Comparison of ENCODE assay signal across 9 cellular contexts in the genomic region with DNA sequence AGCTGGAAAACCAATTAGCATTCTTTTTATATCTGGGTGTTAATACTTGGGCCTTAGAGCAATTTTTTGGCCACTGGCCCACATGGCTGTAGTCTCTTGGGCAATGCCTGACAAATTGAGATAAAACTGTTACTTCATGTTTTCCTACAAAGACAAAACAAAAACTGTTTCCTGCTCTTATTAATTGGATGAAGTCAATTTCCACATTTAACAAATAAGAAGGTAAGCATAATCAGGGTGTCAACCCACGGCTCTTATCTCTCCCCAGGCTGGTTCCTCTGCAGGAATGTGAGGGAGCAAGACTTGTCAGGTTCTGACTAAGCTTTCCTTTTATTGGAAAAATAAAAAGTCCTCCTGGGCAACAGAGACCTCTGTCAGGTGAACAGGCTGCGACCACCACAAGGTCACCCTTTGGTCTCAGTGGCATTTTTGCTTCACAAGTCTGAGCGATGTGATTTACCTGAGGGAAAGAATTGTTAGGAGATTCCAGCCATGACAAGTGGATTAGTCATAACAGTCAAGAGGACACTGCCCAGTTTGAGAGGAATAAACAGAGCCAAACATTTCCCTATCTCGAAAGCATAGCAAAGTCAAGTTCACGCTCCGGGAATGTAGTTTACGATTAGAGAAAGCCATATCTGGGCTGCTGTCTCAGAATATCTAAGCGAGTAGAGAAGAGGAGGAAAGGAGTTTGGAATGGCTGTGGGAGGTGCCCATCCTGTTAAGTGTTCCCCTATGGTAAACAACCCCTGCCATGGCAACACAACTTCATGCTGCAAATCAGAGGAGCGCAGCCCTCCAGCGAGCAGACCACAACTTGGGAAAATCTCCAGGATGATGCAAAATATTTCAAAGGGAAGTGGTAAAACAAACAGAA.
DNase-seq lines count a peak whose midpoint lies in the region; ATAC-seq and TF ChIP-seq lines count a peak whose summit lies in the region.
"Had no signal": no experiment of that assay in that cellular context is flagged by ENCODE, and none has a peak within 500 bp of the region (broad histone marks: within the 10 kb centered on the region; RNA-seq: fewer than 3 reads in every experiment).

No MANE protein-coding gene starts in this region.

- H3K9me3 Mint-ChIP-seq in activated naive CD8-positive, alpha-beta T cell treated with anti-CD3 and anti-CD28 coated beads for 36 hours: no peaks in the 10 kb centered on the region
- H3K9me3 Mint-ChIP-seq: activated naive CD4-positive, alpha-beta T cell treated with anti-CD3 and anti-CD28 coated beads, Interleukin-2, amount 50 U/mL, for 24 hours had no signal

- no peak for ATAC-seq in GM18498 (IDR thresholded peaks at IDR 0.05; ENCODE audit: unreplicated experiment)

- no peak overlapping the region for H3K27ac Mint-ChIP-seq in activated naive CD8-positive, alpha-beta T cell treated with anti-CD3 and anti-CD28 coated beads for 36 hours
- H3K27ac Mint-ChIP-seq: activated naive CD4-positive, alpha-beta T cell treated with anti-CD3 and anti-CD28 coated beads, Interleukin-2, amount 50 U/mL, for 24 hours had no signal

- no peak overlapping the region for H3K9ac ChIP-seq in parathyroid adenoma

- TF ChIP-seq CTCF in fibroblast of pulmonary artery (IDR thresholded peaks at IDR 0.05; ENCODE audit: low read length, missing control alignments) (no peak), parathyroid adenoma (IDR thresholded peaks at IDR 0.05) (no peak)

- no peak overlapping the region for H2AFZ ChIP-seq in parathyroid adenoma

- no peak overlapping the region for H3K4me3 Mint-ChIP-seq in activated naive CD8-positive, alpha-beta T cell treated with anti-CD3 and anti-CD28 coated beads for 36 hours
- H3K4me3 Mint-ChIP-seq: activated naive CD4-positive, alpha-beta T cell treated with anti-CD3 and anti-CD28 coated beads, Interleukin-2, amount 50 U/mL, for 24 hours had no signal

- no peaks in the 10 kb centered on the region for H3K36me3 ChIP-seq in SJSA1
- no peaks in the 10 kb centered on the region for H3K36me3 ChIP-seq in parathyroid adenoma (ENCODE audit: control insufficient read depth, insufficient read depth, low read length)

- no peaks in the 10 kb centered on the region for H3K4me1 Mint-ChIP-seq in activated naive CD8-positive, alpha-beta T cell treated with anti-CD3 and anti-CD28 coated beads for 36 hours
- H3K4me1 Mint-ChIP-seq: activated naive CD4-positive, alpha-beta T cell treated with anti-CD3 and anti-CD28 coated beads, Interleukin-2, amount 50 U/mL, for 24 hours had no signal

- peaks cover 17% of the 10 kb centered on the region for H3K27me3 Mint-ChIP-seq in activated naive CD8-positive, alpha-beta T cell treated with anti-CD3 and anti-CD28 coated beads for 36 hours

- no peaks in the 10 kb centered on the region for H3K9me3 ChIP-seq in SJSA1 (replicated peaks)
- no peaks in the 10 kb centered on the region for H3K9me3 ChIP-seq in parathyroid adenoma (ENCODE audit: control insufficient read depth, low read length)

- H3K27me3 ChIP-seq in SJSA1 (replicated peaks) (no peaks in the 10 kb centered on the region), parathyroid adenoma (ENCODE audit: control insufficient read depth, insufficient read depth, low read length) (no peaks in the 10 kb centered on the region)

- DNase-seq in DMS79 treated with DMSO at 0.1 percent for 48 hours (lab: John Stamatoyannopoulos, UW) (peak; percentile 87), SJSA1 (ENCODE audit: low read depth in 1 of 2, low spot score in 2 of 2) (peak; percentile 96 to 98), fibroblast of pulmonary artery (ENCODE audit: low read depth) (peak; percentile 100), C1 segment of cervical spinal cord (lab: John Stamatoyannopoulos, UW) (no peak), NCI-H187 treated with DMSO at 0.1 percent for 48 hours (lab: John Stamatoyannopoulos, UW) (no peak)
- DNase-seq in activated naive CD8-positive, alpha-beta T cell treated with anti-CD3 and anti-CD28 coated beads for 36 hours: no peak

- H3K4me3 ChIP-seq in SJSA1: peak overlapping the region; percentile 8
- H3K4me3 ChIP-seq in fibroblast of pulmonary artery (replicated peaks; ENCODE audit: low read depth, low read length): peak overlapping the region; percentile 27
- no peak overlapping the region for H3K4me3 ChIP-seq in parathyroid adenoma (ENCODE audit: low read depth, low read length)

- H3K27ac ChIP-seq in SJSA1: peak overlapping the region; percentile 86
- H3K27ac ChIP-seq in parathyroid adenoma: peak overlapping the region; percentile 71

- H3K36me3 Mint-ChIP-seq in activated naive CD8-positive, alpha-beta T cell treated with anti-CD3 and anti-CD28 coated beads for 36 hours: no peaks in the 10 kb centered on the region
- H3K36me3 Mint-ChIP-seq: activated naive CD4-positive, alpha-beta T cell treated with anti-CD3 and anti-CD28 coated beads, Interleukin-2, amount 50 U/mL, for 24 hours had no signal

- H3K4me1 ChIP-seq in SJSA1 (replicated peaks): peaks cover 50% of the 10 kb centered on the region
- H3K4me1 ChIP-seq in parathyroid adenoma: no peaks in the 10 kb centered on the region

- H3K79me2 ChIP-seq in parathyroid adenoma: no peaks in the 10 kb centered on the region

- H3K4me2 ChIP-seq in parathyroid adenoma (ENCODE audit: low read length): no peak overlapping the region

Comparison
In these comparisons a context has a peak if more than half of its experiments do, and no peak if none do; other contexts are left out.
1. DNase-seq: peak in DMS79 treated with DMSO at 0.1 percent for 48 hours (single experiment), SJSA1 (2 of 2) and fibroblast of pulmonary artery (single experiment); none in C1 segment of cervical spinal cord (0 of 14), activated naive CD8-positive, alpha-beta T cell treated with anti-CD3 and anti-CD28 coated beads for 36 hours (single experiment) and NCI-H187 treated with DMSO at 0.1 percent for 48 hours (single experiment).